In genomic region chr5:50302815-50303490, GRCh38 we compare ENCODE assay signal across 16 cellular contexts.
A peak's percentile ranks its signal among the peaks of the same experiment; 100 is the strongest.
DNase-seq lines count a peak whose midpoint lies in the region; ATAC-seq and TF ChIP-seq lines count a peak whose summit lies in the region.
"Had no signal": no experiment of that assay in that cellular context is flagged by ENCODE, and none has a peak within 500 bp of the region (broad histone marks: within the 10 kb centered on the region; RNA-seq: fewer than 3 reads in every experiment).

No MANE protein-coding gene starts in this region.

- no peaks in the 10 kb centered on the region for H3K36me3 Mint-ChIP-seq in endodermal cell (ENCODE audit: low read depth)

- H3K4me3 ChIP-seq in endodermal cell (ENCODE audit: low read length) (peak overlapping the region; percentile 35), skeletal muscle cell (ENCODE audit: low read depth, low read length) (no peak overlapping the region), Peyer's patch (no peak overlapping the region), mucosa of descending colon (no peak overlapping the region)
- H3K4me3 ChIP-seq: lung, skin epidermis had no signal

- intact Hi-C loops in left cardiac atrium (cut with DNase I) = no loop called here
- intact Hi-C loops in mucosa of descending colon (cut with DNase I, micrococcal nuclease) = no loop called here

- 87 to 92% methylated on average over 3 of the region's 3 CpGs for WGBS in endodermal cell (ENCODE audit: insufficient coverage in 1 of 2, insufficient read length in 1 of 2), 2 experiments

- H3K9me3 ChIP-seq in endodermal cell (ENCODE audit: control insufficient read depth, low read length) = peaks cover 42% of the 10 kb centered on the region
- H3K9me3 ChIP-seq in Peyer's patch = no peaks in the 10 kb centered on the region
- H3K9me3 ChIP-seq in mucosa of descending colon = peaks cover 5% of the 10 kb centered on the region

- peaks cover 67% of the 10 kb centered on the region for H3K9me3 Mint-ChIP-seq in endodermal cell

- TF ChIP-seq CTCF in endodermal cell (conservative IDR thresholded peaks at IDR 0.05) (no peak), Peyer's patch (IDR thresholded peaks at IDR 0.05) (no peak), mucosa of descending colon (IDR thresholded peaks at IDR 0.05) (no peak)

- H3K27ac ChIP-seq in endodermal cell (ENCODE audit: low read depth, low read length) = no peak overlapping the region
- no peak overlapping the region for H3K27ac ChIP-seq in Peyer's patch
- H3K27ac ChIP-seq: skin epidermis had no signal

- H3K4me1 ChIP-seq in endodermal cell (ENCODE audit: control insufficient read depth, insufficient read depth, low read length) = no peaks in the 10 kb centered on the region
- H3K4me1 ChIP-seq in Peyer's patch = no peaks in the 10 kb centered on the region
- no peaks in the 10 kb centered on the region for H3K4me1 ChIP-seq in mucosa of descending colon (ENCODE audit: low read depth)

- DNase-seq in GM04503 (ENCODE audit: low read depth) (peak; percentile 22), NCI-H226 (peak; percentile 22), endodermal cell (no peak), skeletal muscle cell (ENCODE audit: low read depth) (peak; percentile 13), Peyer's patch (no peak), left cardiac atrium (no peak), mucosa of descending colon (no peak)
- DNase-seq: CD8-positive, alpha-beta T cell; NCI-H1436 treated with DMSO at 0.1 percent for 48 hours; NCI-H526 treated with DMSO at 0.1 percent for 48 hours; SHP77 treated with DMSO at 0.1 percent for 48 hours; substantia nigra had no signal

- H3K27ac Mint-ChIP-seq in endodermal cell = no peak overlapping the region
- H3K27ac Mint-ChIP-seq: activated naive CD4-positive, alpha-beta T cell treated with anti-CD3 and anti-CD28 coated beads, Interleukin-2, amount 50 U/mL, for 24 hours; CD8-positive, alpha-beta T cell had no signal

- H3K9ac ChIP-seq in endodermal cell (ENCODE audit: extremely low read depth, low read length, poor library complexity, severe bottlenecking) = no peak overlapping the region

- H3K27me3 Mint-ChIP-seq in endodermal cell (ENCODE audit: insufficient read depth) = no peaks in the 10 kb centered on the region

- H3K36me3 ChIP-seq in endodermal cell (ENCODE audit: control insufficient read depth, insufficient read depth, low read length) (no peaks in the 10 kb centered on the region), Peyer's patch (no peaks in the 10 kb centered on the region), mucosa of descending colon (ENCODE audit: low read depth) (no peaks in the 10 kb centered on the region)

- H3K27me3 ChIP-seq in endodermal cell (ENCODE audit: control insufficient read depth, insufficient read depth, low read length, poor library complexity, severe bottlenecking) = no peaks in the 10 kb centered on the region
- no peaks in the 10 kb centered on the region for H3K27me3 ChIP-seq in Peyer's patch

- no peak for ATAC-seq in left cardiac atrium
- no peak for ATAC-seq in mucosa of descending colon
- ATAC-seq: CD8-positive, alpha-beta T cell had no signal

- H3K4me1 Mint-ChIP-seq in endodermal cell = no peaks in the 10 kb centered on the region
- H3K4me1 Mint-ChIP-seq: activated naive CD4-positive, alpha-beta T cell treated with anti-CD3 and anti-CD28 coated beads, Interleukin-2, amount 50 U/mL, for 24 hours; central memory CD8-positive, alpha-beta T cell had no signal

- no peak for TF ChIP-seq POLR2A in Peyer's patch (IDR thresholded peaks at IDR 0.05)

- H3K4me3 Mint-ChIP-seq in endodermal cell = no peak overlapping the region
- H3K4me3 Mint-ChIP-seq: activated naive CD4-positive, alpha-beta T cell treated with anti-CD3 and anti-CD28 coated beads, Interleukin-2, amount 50 U/mL, for 24 hours; CD8-positive, alpha-beta T cell; central memory CD8-positive, alpha-beta T cell had no signal

Comparison
In these comparisons a context has a peak if more than half of its experiments do, and no peak if none do; other contexts are left out.
1. DNase-seq: peak in GM04503 (single experiment), NCI-H226 (single experiment) and skeletal muscle cell (single experiment); none in endodermal cell (single experiment), Peyer's patch (0 of 3), left cardiac atrium (single experiment) and mucosa of descending colon (0 of 3).